8 cellular contexts compared by ENCODE assay signal in genomic region chr11:73759520-73760065, GRCh38. TPM values are rescaled to one million over a fixed set of nuclear protein-coding genes. Genes with fewer than 3 reads are reported as not detected.
DNase-seq lines count a peak whose midpoint lies in the region; ATAC-seq and TF ChIP-seq lines count a peak whose summit lies in the region.

No MANE protein-coding gene starts in this region.

- peak overlapping the region; percentile 83 for H3K4me3 ChIP-seq in epithelial cell of esophagus (ENCODE audit: low read length)

- no peak for ATAC-seq in HG02885 (IDR thresholded peaks at IDR 0.05; ENCODE audit: poor library complexity, unreplicated experiment)
- no peak for ATAC-seq in GM18868 (IDR thresholded peaks at IDR 0.05; ENCODE audit: unreplicated experiment)

- peak; percentile 17 for DNase-seq in NCI-H748 (lab: John Stamatoyannopoulos, UW; ENCODE audit: unreplicated experiment)
- DNase-seq in NCI-H748 treated with DMSO at 0.1 percent for 48 hours (lab: John Stamatoyannopoulos, UW), result no peak
- DNase-seq in RWPE1 (ENCODE audit: low spot score), result peak; percentile 5
- DNase-seq in epithelial cell of esophagus (ENCODE audit: low read depth), result no peak
- DNase-seq in neural crest cell (ENCODE audit: low read depth, low spot score), result no peak
- DNase-seq in GM13976 (ENCODE audit: low spot score), result no peak

- CTCF ChIA-PET in RWPE1 (lab: Yijun Ruan, JAX), result no interaction called here

- no peaks in the 10 kb centered on the region for H3K9me3 Mint-ChIP-seq in neural crest cell

- H3K4me1 Mint-ChIP-seq in neural crest cell, result peaks cover 35% of the 10 kb centered on the region

- no peaks in the 10 kb centered on the region for H3K36me3 Mint-ChIP-seq in neural crest cell (ENCODE audit: low read depth)

- H3K4me3 Mint-ChIP-seq in neural crest cell, result peak overlapping the region; percentile 98

- peak overlapping the region; percentile 94 for H3K27ac Mint-ChIP-seq in neural crest cell (ENCODE audit: unreplicated experiment)

- no peaks in the 10 kb centered on the region for H3K27me3 Mint-ChIP-seq in neural crest cell (ENCODE audit: low read depth)

- POLR2A ChIA-PET in RWPE1 (lab: Yijun Ruan, JAX; ENCODE audit: low non-redundant PET), result interaction anchor here (1.0 kb wide), 1 partner anchor 86 kb away, joined by 3 read pairs; no protein-coding TSS in a partner anchor

- TF ChIP-seq CTCF in RWPE1 (conservative IDR thresholded peaks at IDR 0.05; ENCODE audit: low read depth) (peak; percentile 15; the same call in 1 of the 2 replicates), epithelial cell of esophagus (IDR thresholded peaks at IDR 0.05; ENCODE audit: insufficient read depth, low read depth, low read length, missing control alignments) (no peak), neural crest cell (conservative IDR thresholded peaks at IDR 0.05) (peak; percentile 41), GM13976 (IDR thresholded peaks at IDR 0.05; ENCODE audit: borderline replicate concordance, control extremely low read depth, extremely low read depth, insufficient read depth, missing control alignments) (no peak)

- peak overlapping the region; percentile 96 for H3K27ac ChIP-seq in RWPE1

- in situ Hi-C loops in GM13976 (cut with MboI; ENCODE audit: low sequenced_read_pairs, unreplicated experiment), result no loop called here

RNA-seq across cellular contexts. Expression of gene RAB6A, which starts 1.3 kb away (rescaled TPM):
- total RNA-seq in neural crest cell, result 75.0 and 85.9 TPM in 2 replicates

RNA-seq across cellular contexts. Expression of gene MRPL48, which starts 28.1 kb away (rescaled TPM):
- total RNA-seq in neural crest cell, result 51.4 and 53.5 TPM in 2 replicates

Comparison
In these comparisons a context has a peak if more than half of its experiments do, and no peak if none do; other contexts are left out.
1. DNase-seq: peak in NCI-H748 (single experiment) and RWPE1 (single experiment); none in NCI-H748 treated with DMSO at 0.1 percent for 48 hours (single experiment), epithelial cell of esophagus (single experiment), neural crest cell (single experiment) and GM13976 (single experiment).
2. CTCF ChIP-seq: peak in RWPE1 (single experiment) and neural crest cell (single experiment); none in epithelial cell of esophagus (single experiment) and GM13976 (single experiment).